ENCODE assay signal across 8 cellular contexts in genomic region chr14:64983439-64984310, GRCh38. TPM values are rescaled to one million over a fixed set of nuclear protein-coding genes. Genes with fewer than 3 reads are reported as not detected.
DNase-seq lines count a peak whose midpoint lies in the region; ATAC-seq, FAIRE-seq and TF ChIP-seq lines count a peak whose summit lies in the region.

No MANE protein-coding gene starts in this region.

- H3K4me3 Mint-ChIP-seq in CD14-positive monocyte = peak overlapping the region in 1 of 2 donors; percentile 40

- peak; percentile 64 for FAIRE-seq in GM12892 (lab: Jason Lieb, UNC)

- H3K36me3 ChIP-seq in adipocyte (ENCODE audit: control insufficient read depth, insufficient read depth, low read length, severe bottlenecking) = no peaks in the 10 kb centered on the region

- no peak for ATAC-seq in stimulated activated naive CD8-positive, alpha-beta T cell treated with anti-CD3 and anti-CD28 coated beads, Interleukin-15, Interleukin-2, amounts not matched to agents 100 U/mL and 50 U/mL, for 24 hours
- ATAC-seq in HG03280 (IDR thresholded peaks at IDR 0.05; ENCODE audit: unreplicated experiment) (no peak), GM18858 (IDR thresholded peaks at IDR 0.05; ENCODE audit: unreplicated experiment) (no peak)

- H3K4me1 ChIP-seq in adipocyte (ENCODE audit: control insufficient read depth, insufficient read depth, low read length) = peaks cover 13% of the 10 kb centered on the region

- TF ChIP-seq POLR2A in GM12892 (IDR thresholded peaks at IDR 0.05; ENCODE audit: low read depth, low read length) = no peak

- TF ChIP-seq CTCF in CD14-positive monocyte (IDR thresholded peaks at IDR 0.05) = peak; percentile 81

- H3K36me3 Mint-ChIP-seq in CD14-positive monocyte = no peaks in the 10 kb centered on the region

- H3K9ac ChIP-seq in adipocyte (ENCODE audit: low read length) = peak overlapping the region; percentile 19

- no peaks in the 10 kb centered on the region for H3K9me3 ChIP-seq in adipocyte (ENCODE audit: control insufficient read depth, low read length)

- DNase-seq in CD14-positive monocyte (ENCODE audit: low spot score) = no peak
- DNase-seq in GM12892 (ENCODE audit: insufficient read length) = no peak
- DNase-seq in NCI-H526 (lab: John Stamatoyannopoulos, UW) = peak; percentile 63 to 79
- peak; percentile 84 for DNase-seq in adipocyte (ENCODE audit: low read depth)
- DNase-seq in iPS-NIHi7 (ENCODE audit: extremely low spot score) = peak; percentile 58
- DNase-seq in stimulated activated naive CD8-positive, alpha-beta T cell treated with anti-CD3 and anti-CD28 coated beads, Interleukin-15, Interleukin-2, amounts not matched to agents 100 U/mL and 50 U/mL, for 24 hours = peak; percentile 29

- H3K4me3 ChIP-seq in adipocyte (ENCODE audit: low read length) = peak overlapping the region; percentile 75

- intact Hi-C loops in CD14-positive monocyte (cut with micrococcal nuclease) = loop anchor here (10.0 kb wide), 3 partner anchors 69 to 439 kb away; partner anchors contain the start of genes CHURC1 (in 2 of the 2), HSPA2 (in 1 of the 2) and PPP1R36 (in 1 of the 2)

- no peak overlapping the region for H3K27ac Mint-ChIP-seq in CD14-positive monocyte

- H3K27me3 Mint-ChIP-seq in CD14-positive monocyte (ENCODE audit: low read depth in 3 of 3) = peaks cover 1 to 20% (median 5%) of the 10 kb centered on the region in 3 donors

- H3K27me3 ChIP-seq in adipocyte (replicated peaks; ENCODE audit: control insufficient read depth, insufficient read depth, low read length) = no peaks in the 10 kb centered on the region

- no peaks in the 10 kb centered on the region for H3K9me3 Mint-ChIP-seq in CD14-positive monocyte

- H3K4me1 Mint-ChIP-seq in CD14-positive monocyte = peaks cover 26% of the 10 kb centered on the region

RNA-seq across cellular contexts. Expression of gene FNTB, which starts 3.0 kb away (rescaled TPM):
- polyA plus RNA-seq in CD14-positive monocyte = 10 to 100 TPM; 12.3 to 14.2 TPM
- 11.0 TPM for polyA plus RNA-seq in GM12892 (2012; ENCODE audit: missing spikeins)

RNA-seq across cellular contexts. Expression of gene RAB15, which starts 11.5 kb away (rescaled TPM):
- polyA plus RNA-seq in CD14-positive monocyte = under 1 TPM; 0.09 to 0.14 TPM
- polyA plus RNA-seq in GM12892 (2012; ENCODE audit: missing spikeins) = 5.5 TPM

RNA-seq across cellular contexts. Expression of gene GPX2, which starts 41.1 kb away (rescaled TPM):
- not detected for polyA plus RNA-seq in CD14-positive monocyte
- polyA plus RNA-seq in GM12892 (2012; ENCODE audit: missing spikeins) = 0.53 TPM

Comparison
In these comparisons a context has a peak if more than half of its experiments do, and no peak if none do; other contexts are left out.
1. DNase-seq: peak in NCI-H526 (2 of 2), adipocyte (single experiment), iPS-NIHi7 (single experiment) and stimulated activated naive CD8-positive, alpha-beta T cell treated with anti-CD3 and anti-CD28 coated beads, Interleukin-15, Interleukin-2, amounts not matched to agents 100 U/mL and 50 U/mL, for 24 hours (single experiment); none in CD14-positive monocyte (single experiment) and GM12892 (single experiment).